ENCODE assay signal across 12 cellular contexts in the genomic region with DNA sequence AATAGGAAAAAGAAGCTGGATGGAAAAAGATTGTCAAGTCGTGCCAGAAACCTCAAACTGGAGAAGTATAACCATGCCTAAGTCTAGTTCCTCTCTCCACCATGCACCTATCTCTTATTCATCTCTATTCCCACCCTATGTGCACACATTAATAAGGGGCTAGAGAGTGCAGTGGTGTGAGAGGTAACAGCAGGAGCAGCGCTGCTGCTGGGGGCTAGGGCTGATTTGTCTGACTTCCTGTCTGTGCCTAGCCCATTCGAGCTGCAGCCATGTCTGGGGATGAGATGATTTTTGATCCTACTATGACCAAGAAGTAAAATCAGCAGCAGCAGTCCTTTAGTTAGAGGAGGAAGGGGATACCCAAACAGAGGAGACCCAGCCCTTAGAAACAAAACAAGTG. TPM values are rescaled to one million over a fixed set of nuclear protein-coding genes. Genes with fewer than 3 reads are reported as not detected.
DNase-seq lines count a peak whose midpoint lies in the region; ATAC-seq and TF ChIP-seq lines count a peak whose summit lies in the region.
"Had no signal": no experiment of that assay in that cellular context is flagged by ENCODE, and none has a peak within 500 bp of the region (broad histone marks: within the 10 kb centered on the region; RNA-seq: fewer than 3 reads in every experiment).

No MANE protein-coding gene starts in this region.

- H3K27me3 ChIP-seq in CD4-positive, alpha-beta T cell (ENCODE audit: control insufficient read depth, insufficient read depth, low read length): no peaks in the 10 kb centered on the region
- H3K27me3 ChIP-seq: SJCRH30 had no signal

- TF ChIP-seq CTCF in CD4-positive, alpha-beta T cell (IDR thresholded peaks at IDR 0.05): no peak

- no peaks in the 10 kb centered on the region for H3K9me3 ChIP-seq in CD4-positive, alpha-beta T cell (ENCODE audit: control insufficient read depth, low read length)
- no peaks in the 10 kb centered on the region for H3K9me3 ChIP-seq in T-helper 17 cell (ENCODE audit: control insufficient read depth, low read length, poor library complexity, severe bottlenecking)
- H3K9me3 ChIP-seq: psoas muscle, SJCRH30 had no signal

- H3K27ac Mint-ChIP-seq in CD4-positive, alpha-beta T cell: peak overlapping the region; percentile 43
- peak overlapping the region; percentile 89 for H3K27ac Mint-ChIP-seq in T-helper 17 cell

- intact Hi-C loops in CD4-positive, alpha-beta T cell (cut with DNase I, micrococcal nuclease): loop anchor here (5.0 kb wide), 2 partner anchors 34 to 39 kb away; no protein-coding TSS in a partner anchor

- CTCF ChIA-PET in CD4-positive, alpha-beta T cell (lab: Charles Lee): interaction anchor here (0.6 to 1.4 kb wide), 3 partner anchors 13 to 121 kb away, joined by 3 read pairs; no protein-coding TSS in a partner anchor

- H3K9me3 Mint-ChIP-seq in CD4-positive, alpha-beta T cell: no peaks in the 10 kb centered on the region

- H3K27ac ChIP-seq in CD4-positive, alpha-beta T cell (ENCODE audit: low read depth, low read length): no peak overlapping the region
- H3K27ac ChIP-seq in caudate nucleus (ENCODE audit: low read depth, low read length): no peak overlapping the region
- H3K27ac ChIP-seq: psoas muscle, SJCRH30 had no signal

- H3K36me3 Mint-ChIP-seq in CD4-positive, alpha-beta T cell (ENCODE audit: low read depth): peaks cover 37% of the 10 kb centered on the region
- H3K36me3 Mint-ChIP-seq in T-helper 17 cell (ENCODE audit: low read depth): peaks cover 4% of the 10 kb centered on the region

- POLR2A ChIA-PET in CD4-positive, alpha-beta T cell (lab: Charles Lee): interaction anchor here (0.6 to 2.6 kb wide), 4 partner anchors 8 to 1857 kb away, joined by 3 to 17 read pairs (median 4); a partner anchor contains a TSS

- H3K4me3 Mint-ChIP-seq in CD4-positive, alpha-beta T cell: peak overlapping the region; percentile 68
- peak overlapping the region; percentile 53 for H3K4me3 Mint-ChIP-seq in T-helper 17 cell

- DNase-seq in CD4-positive, alpha-beta T cell: no peak
- DNase-seq in T-helper 17 cell: no peak
- DNase-seq in left lobe of liver (ENCODE audit: low spot score): no peak
- no peak for DNase-seq in caudate nucleus (lab: John Stamatoyannopoulos, UW)
- no peak for DNase-seq in NCI-H2196 treated with DMSO at 0.1 percent for 48 hours (lab: John Stamatoyannopoulos, UW; ENCODE audit: unreplicated experiment)
- DNase-seq in iPS-NIHi7 (ENCODE audit: extremely low spot score): no peak
- DNase-seq: activated effector memory CD4-positive, alpha-beta T cell treated with anti-CD3 and anti-CD28 coated beads, Interleukin-2, amount 50 U/mL, for 16 hours; NCI-H1694 treated with DMSO at 0.1 percent for 48 hours; psoas muscle; SJCRH30 had no signal

- H3K27me3 Mint-ChIP-seq in CD4-positive, alpha-beta T cell: no peaks in the 10 kb centered on the region
- H3K27me3 Mint-ChIP-seq in T-helper 17 cell: no peaks in the 10 kb centered on the region

- ATAC-seq in CD4-positive, alpha-beta T cell (ENCODE audit: poor library complexity): peak; percentile 58
- ATAC-seq in GM19395 (IDR thresholded peaks at IDR 0.05; ENCODE audit: unreplicated experiment): peak; percentile 49
- peak; percentile 49 for ATAC-seq in T-helper 17 cell
- peak; percentile 22 for ATAC-seq in left lobe of liver
- no peak for ATAC-seq in GM21825 (IDR thresholded peaks at IDR 0.05; ENCODE audit: unreplicated experiment)

- H3K4me1 Mint-ChIP-seq in CD4-positive, alpha-beta T cell (ENCODE audit: low read depth): peaks cover 69% of the 10 kb centered on the region
- peaks cover 50% of the 10 kb centered on the region for H3K4me1 Mint-ChIP-seq in T-helper 17 cell

RNA-seq across cellular contexts. Expression of a gene that starts 43.0 kb away (rescaled TPM):
- 10 to 100 TPM; 42.6 to 45.0 TPM for total RNA-seq in CD4-positive, alpha-beta T cell
- 10 to 100 TPM; 48.1 to 53.9 TPM for total RNA-seq in T-helper 17 cell
- 13.7 TPM for total RNA-seq in left lobe of liver
